In genomic region chr2:232781765-232782164, GRCh38 we compare ENCODE assay signal across 1 cellular context.
TF ChIP-seq lines count a peak whose summit lies in the region.

No MANE protein-coding gene starts in this region.

TF ChIP-seq in GM12878, 131 proteins besides CTCF, POLR2A, EP300 and RAD21 (continued from another document and continues in another):
- TF ChIP-seq ZBTB40 (IDR thresholded peaks at IDR 0.05; ENCODE audit: borderline replicate concordance) (no peak), CHD4 (IDR thresholded peaks at IDR 0.05) (no peak), MEF2B (IDR thresholded peaks at IDR 0.05; ENCODE audit: partially characterized antibody, poor library complexity, severe bottlenecking) (peak; percentile 31), FOS (IDR thresholded peaks at IDR 0.05; ENCODE audit: borderline replicate concordance, extremely low read depth, insufficient read length) (no peak), FOXM1 (IDR thresholded peaks at IDR 0.05; ENCODE audit: low read depth, low read length) (no peak), STAT3 (IDR thresholded peaks at IDR 0.05; ENCODE audit: low read depth, low read length) (no peak), EED (IDR thresholded peaks at IDR 0.05; ENCODE audit: low read depth) (no peak), TCF12 (IDR thresholded peaks at IDR 0.05; ENCODE audit: low read depth, low read length) (no peak), SUPT20H (IDR thresholded peaks at IDR 0.05; ENCODE audit: borderline replicate concordance, control insufficient read depth, low read depth, low read length) (no peak), IKZF1 (conservative IDR thresholded peaks at IDR 0.05) (peak; percentile 91), LARP7 (IDR thresholded peaks at IDR 0.05) (no peak), ATF7 (IDR thresholded peaks at IDR 0.05; ENCODE audit: low read depth) (peak; percentile 65), CBFB (IDR thresholded peaks at IDR 0.05; ENCODE audit: low read depth) (no peak), STAT1 (conservative IDR thresholded peaks at IDR 0.05) (no peak), POLR2AphosphoS2 (IDR thresholded peaks at IDR 0.05; ENCODE audit: low read depth, low read length) (no peak), TCF3 (IDR thresholded peaks at IDR 0.05; ENCODE audit: borderline replicate concordance, insufficient read depth, low read depth, low read length) (no peak), DPF2 (IDR thresholded peaks at IDR 0.05) (peak; percentile 93), SPI1 (IDR thresholded peaks at IDR 0.05; ENCODE audit: borderline replicate concordance, insufficient read depth, low read depth, low read length) (no peak), PRDM15 (CRISPR knock-in tag; IDR thresholded peaks at IDR 0.05) (no peak), JUND (IDR thresholded peaks at IDR 0.05; ENCODE audit: low read depth, low read length) (no peak), ATF2 (IDR thresholded peaks at IDR 0.05; ENCODE audit: low read length) (0 out of 2 replicates have a peak, but pooled peaks have one; percentile 20), POLR2AphosphoS5 (IDR thresholded peaks at IDR 0.05; ENCODE audit: low read length) (no peak), JUNB (IDR thresholded peaks at IDR 0.05) (peak; percentile 64; the same call in 1 of the 2 replicates), ATF3 (IDR thresholded peaks at IDR 0.05; ENCODE audit: borderline replicate concordance, extremely low read depth, low read depth, low read length) (no peak), RB1 (IDR thresholded peaks at IDR 0.05; ENCODE audit: borderline replicate concordance) (no peak), NFIC (IDR thresholded peaks at IDR 0.05; ENCODE audit: low read depth, low read length) (peak; percentile 42; the same call in 1 of the 2 replicates), NR2C1 (IDR thresholded peaks at IDR 0.05) (no peak), TCF7 (IDR thresholded peaks at IDR 0.05; ENCODE audit: borderline replicate concordance) (no peak), BCL11A (IDR thresholded peaks at IDR 0.05; ENCODE audit: low read depth, low read length) (peak; percentile 86), ZNF217 (IDR thresholded peaks at IDR 0.05) (0 out of 2 replicates have a peak, but pooled peaks have one; percentile 24), BCL3 (IDR thresholded peaks at IDR 0.05; ENCODE audit: borderline replicate concordance, insufficient read depth, low read depth, low read length, poor library complexity, severe bottlenecking) (no peak), IRF3 (IDR thresholded peaks at IDR 0.05) (no peak), USF1 (IDR thresholded peaks at IDR 0.05; ENCODE audit: borderline replicate concordance, extremely low read length, insufficient read depth, low read depth, low read length) (no peak)
- TF ChIP-seq, protein P1, sequence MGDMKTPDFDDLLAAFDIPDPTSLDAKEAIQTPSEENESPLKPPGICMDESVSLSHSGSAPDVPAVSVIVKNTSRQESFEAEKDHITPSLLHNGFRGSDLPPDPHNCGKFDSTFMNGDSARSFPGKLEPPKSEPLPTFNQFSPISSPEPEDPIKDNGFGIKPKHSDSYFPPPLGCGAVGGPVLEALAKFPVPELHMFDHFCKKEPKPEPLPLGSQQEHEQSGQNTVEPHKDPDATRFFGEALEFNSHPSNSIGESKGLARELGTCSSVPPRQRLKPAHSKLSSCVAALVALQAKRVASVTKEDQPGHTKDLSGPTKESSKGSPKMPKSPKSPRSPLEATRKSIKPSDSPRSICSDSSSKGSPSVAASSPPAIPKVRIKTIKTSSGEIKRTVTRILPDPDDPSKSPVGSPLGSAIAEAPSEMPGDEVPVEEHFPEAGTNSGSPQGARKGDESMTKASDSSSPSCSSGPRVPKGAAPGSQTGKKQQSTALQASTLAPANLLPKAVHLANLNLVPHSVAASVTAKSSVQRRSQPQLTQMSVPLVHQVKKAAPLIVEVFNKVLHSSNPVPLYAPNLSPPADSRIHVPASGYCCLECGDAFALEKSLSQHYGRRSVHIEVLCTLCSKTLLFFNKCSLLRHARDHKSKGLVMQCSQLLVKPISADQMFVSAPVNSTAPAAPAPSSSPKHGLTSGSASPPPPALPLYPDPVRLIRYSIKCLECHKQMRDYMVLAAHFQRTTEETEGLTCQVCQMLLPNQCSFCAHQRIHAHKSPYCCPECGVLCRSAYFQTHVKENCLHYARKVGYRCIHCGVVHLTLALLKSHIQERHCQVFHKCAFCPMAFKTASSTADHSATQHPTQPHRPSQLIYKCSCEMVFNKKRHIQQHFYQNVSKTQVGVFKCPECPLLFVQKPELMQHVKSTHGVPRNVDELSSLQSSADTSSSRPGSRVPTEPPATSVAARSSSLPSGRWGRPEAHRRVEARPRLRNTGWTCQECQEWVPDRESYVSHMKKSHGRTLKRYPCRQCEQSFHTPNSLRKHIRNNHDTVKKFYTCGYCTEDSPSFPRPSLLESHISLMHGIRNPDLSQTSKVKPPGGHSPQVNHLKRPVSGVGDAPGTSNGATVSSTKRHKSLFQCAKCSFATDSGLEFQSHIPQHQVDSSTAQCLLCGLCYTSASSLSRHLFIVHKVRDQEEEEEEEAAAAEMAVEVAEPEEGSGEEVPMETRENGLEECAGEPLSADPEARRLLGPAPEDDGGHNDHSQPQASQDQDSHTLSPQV (IDR thresholded peaks at IDR 0.05), result no peak
- TF ChIP-seq, protein P2, sequence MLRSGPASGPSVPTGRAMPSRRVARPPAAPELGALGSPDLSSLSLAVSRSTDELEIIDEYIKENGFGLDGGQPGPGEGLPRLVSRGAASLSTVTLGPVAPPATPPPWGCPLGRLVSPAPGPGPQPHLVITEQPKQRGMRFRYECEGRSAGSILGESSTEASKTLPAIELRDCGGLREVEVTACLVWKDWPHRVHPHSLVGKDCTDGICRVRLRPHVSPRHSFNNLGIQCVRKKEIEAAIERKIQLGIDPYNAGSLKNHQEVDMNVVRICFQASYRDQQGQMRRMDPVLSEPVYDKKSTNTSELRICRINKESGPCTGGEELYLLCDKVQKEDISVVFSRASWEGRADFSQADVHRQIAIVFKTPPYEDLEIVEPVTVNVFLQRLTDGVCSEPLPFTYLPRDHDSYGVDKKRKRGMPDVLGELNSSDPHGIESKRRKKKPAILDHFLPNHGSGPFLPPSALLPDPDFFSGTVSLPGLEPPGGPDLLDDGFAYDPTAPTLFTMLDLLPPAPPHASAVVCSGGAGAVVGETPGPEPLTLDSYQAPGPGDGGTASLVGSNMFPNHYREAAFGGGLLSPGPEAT (IDR thresholded peaks at IDR 0.05; ENCODE audit: low read depth), result peak; percentile 94
- TF ChIP-seq, protein P3, sequence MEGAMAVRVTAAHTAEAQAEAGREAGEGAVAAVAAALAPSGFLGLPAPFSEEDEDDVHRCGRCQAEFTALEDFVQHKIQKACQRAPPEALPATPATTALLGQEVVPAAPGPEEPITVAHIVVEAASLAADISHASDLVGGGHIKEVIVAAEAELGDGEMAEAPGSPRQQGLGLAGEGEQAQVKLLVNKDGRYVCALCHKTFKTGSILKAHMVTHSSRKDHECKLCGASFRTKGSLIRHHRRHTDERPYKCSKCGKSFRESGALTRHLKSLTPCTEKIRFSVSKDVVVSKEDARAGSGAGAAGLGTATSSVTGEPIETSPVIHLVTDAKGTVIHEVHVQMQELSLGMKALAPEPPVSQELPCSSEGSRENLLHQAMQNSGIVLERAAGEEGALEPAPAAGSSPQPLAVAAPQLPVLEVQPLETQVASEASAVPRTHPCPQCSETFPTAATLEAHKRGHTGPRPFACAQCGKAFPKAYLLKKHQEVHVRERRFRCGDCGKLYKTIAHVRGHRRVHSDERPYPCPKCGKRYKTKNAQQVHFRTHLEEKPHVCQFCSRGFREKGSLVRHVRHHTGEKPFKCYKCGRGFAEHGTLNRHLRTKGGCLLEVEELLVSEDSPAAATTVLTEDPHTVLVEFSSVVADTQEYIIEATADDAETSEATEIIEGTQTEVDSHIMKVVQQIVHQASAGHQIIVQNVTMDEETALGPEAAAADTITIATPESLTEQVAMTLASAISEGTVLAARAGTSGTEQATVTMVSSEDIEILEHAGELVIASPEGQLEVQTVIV (IDR thresholded peaks at IDR 0.05; ENCODE audit: borderline replicate concordance, partially characterized antibody), result no peak
